In the genomic region with DNA sequence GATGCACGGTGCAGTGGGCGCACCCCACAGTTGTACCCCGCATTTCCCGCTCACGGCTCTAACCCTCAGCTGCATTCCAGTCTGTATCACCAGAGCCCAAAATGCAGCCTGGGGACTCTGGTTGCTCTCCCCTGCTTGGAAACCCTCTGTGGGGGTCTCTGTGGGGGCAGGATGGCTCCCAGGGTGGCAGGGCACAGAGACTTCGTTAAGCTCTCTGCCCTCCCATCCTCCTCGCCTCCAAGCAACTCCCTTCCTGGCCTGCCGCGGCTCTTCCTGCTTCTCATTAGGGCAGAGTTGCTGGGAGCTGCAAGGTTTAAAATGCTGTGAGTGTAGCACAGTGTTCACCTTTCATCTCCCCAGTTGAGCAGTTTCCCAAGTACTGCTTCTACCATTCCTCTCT, we compare ENCODE assay signal across 1 cellular context.
TF ChIP-seq lines count a peak whose summit lies in the region.

No MANE protein-coding gene starts in this region.

TF ChIP-seq in SK-N-SH treated with all-trans-retinoic acid at 6 μM for 48 hours, 23 proteins besides CTCF, POLR2A, EP300 and RAD21 (continued from another document):
- no peak for TF ChIP-seq ESRRG (CRISPR knock-in tag; IDR thresholded peaks at IDR 0.05)
